Comparison of ENCODE assay signal across 14 cellular contexts in genomic region chr5:153797484-153797883, GRCh38.
DNase-seq lines count a peak whose midpoint lies in the region; ATAC-seq, FAIRE-seq and TF ChIP-seq lines count a peak whose summit lies in the region.
"Had no signal": no experiment of that assay in that cellular context is flagged by ENCODE, and none has a peak within 500 bp of the region (broad histone marks: within the 10 kb centered on the region; RNA-seq: fewer than 3 reads in every experiment).

No MANE protein-coding gene starts in this region.

- DNase-seq in ascending aorta (ENCODE audit: low spot score in 2 of 2) (no peak), urothelium cell line (ENCODE audit: low spot score) (no peak), NCI-H1694 treated with DMSO at 0.1 percent for 48 hours (lab: John Stamatoyannopoulos, UW) (no peak)
- no peak for DNase-seq in activated CD8-positive, alpha-beta memory T cell treated with anti-CD3 and anti-CD28 coated beads, Interleukin-2, amount 50 U/mL, for 4 hours
- DNase-seq: activated CD4-positive, alpha-beta T cell treated with anti-CD3 and anti-CD28 coated beads, Interleukin-2, amount 10 ng/mL, durations not matched to agents 7 days and 5 days; MG63; NK-92 treated with Interleukin-12 subunit alpha and Interleukin-12 subunit beta, amount 100 ng/mL, for 24 hours; Right ventricle myocardium superior; T-helper 9 cell had no signal

- H3K36me3 ChIP-seq in ascending aorta, result no peaks in the 10 kb centered on the region
- H3K36me3 ChIP-seq: BLaER1, MG63 had no signal

- peak; percentile 84 for ATAC-seq in GM18520 (IDR thresholded peaks at IDR 0.05; ENCODE audit: unreplicated experiment)
- peak; percentile 85 for ATAC-seq in GM21367 (IDR thresholded peaks at IDR 0.05; ENCODE audit: unreplicated experiment)
- peak; percentile 97 for ATAC-seq in HG02973 (IDR thresholded peaks at IDR 0.05; ENCODE audit: unreplicated experiment)

- no peaks in the 10 kb centered on the region for H3K9me3 ChIP-seq in ascending aorta
- H3K9me3 ChIP-seq: BLaER1, MG63 had no signal

- peak overlapping the region; percentile 66 to 71 for H3K27ac ChIP-seq in ascending aorta
- H3K27ac ChIP-seq: BLaER1 had no signal

- no peak for TF ChIP-seq CTCF in ascending aorta (IDR thresholded peaks at IDR 0.05)

- H3K4me3 ChIP-seq in ascending aorta, result no peak overlapping the region
- H3K4me3 ChIP-seq: BLaER1, lung, MG63 had no signal

- no peak for FAIRE-seq in urothelium cell line (lab: Jason Lieb, UNC)

- intact Hi-C loops in ascending aorta (cut with DNase I), result no loop called here

- no peaks in the 10 kb centered on the region for H3K27me3 ChIP-seq in ascending aorta
- H3K27me3 ChIP-seq: BLaER1, MG63 had no signal

- peaks cover 0 to 4% of the 10 kb centered on the region in 2 donors for H3K4me1 ChIP-seq in ascending aorta
- H3K4me1 ChIP-seq: BLaER1 had no signal
